In the genomic region with DNA sequence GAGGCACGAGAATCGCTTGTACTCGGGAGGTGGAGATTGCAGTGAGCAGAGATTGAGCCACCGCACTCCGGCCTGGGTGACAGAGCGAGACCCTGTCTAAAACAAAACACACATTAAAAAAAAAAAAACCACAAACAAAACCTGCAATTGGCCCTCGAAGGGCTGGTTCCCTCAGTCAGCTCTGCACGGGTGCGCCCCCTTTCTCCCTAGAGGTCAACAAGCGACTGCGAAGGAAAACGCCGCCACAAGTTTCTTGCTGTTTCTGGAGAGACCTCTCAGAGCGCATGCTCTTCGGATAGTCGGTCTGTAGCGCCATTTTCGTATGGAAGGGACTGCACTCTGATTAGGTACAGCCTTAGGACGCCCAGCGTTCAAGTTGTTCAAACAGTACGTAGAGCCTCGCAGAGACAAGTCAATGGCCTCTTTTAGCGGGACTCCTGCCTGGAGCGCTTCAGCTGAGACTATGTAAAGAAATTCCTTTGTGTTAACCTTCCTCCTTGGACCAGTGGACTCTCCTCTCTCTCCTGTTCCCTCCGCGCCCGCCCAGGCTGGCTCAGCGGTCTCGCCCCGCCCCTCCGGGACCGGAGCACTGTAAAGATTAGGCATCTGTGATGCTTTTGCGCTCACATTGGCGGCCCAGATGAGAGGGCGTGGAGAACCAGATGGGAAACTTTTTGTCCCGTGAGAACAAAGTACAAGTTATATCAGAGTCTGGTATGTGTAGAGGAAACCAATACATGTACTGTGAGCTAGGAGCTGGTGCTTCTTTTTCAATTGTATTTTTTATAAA, we compare ENCODE assay signal across 8 cellular contexts. TPM values are rescaled to one million over a fixed set of nuclear protein-coding genes. Genes with fewer than 3 reads are reported as not detected.
A peak's percentile ranks its signal among the peaks of the same experiment; 100 is the strongest.
DNase-seq lines count a peak whose midpoint lies in the region; ATAC-seq, FAIRE-seq and TF ChIP-seq lines count a peak whose summit lies in the region.

No MANE protein-coding gene starts in this region.

- no peaks in the 10 kb centered on the region for H3K9me3 ChIP-seq in mesodermal cell (ENCODE audit: control insufficient read depth, low read length)

- 2 to 3% methylated on average over 24 to 31 of the region's 36 CpGs for WGBS in mesodermal cell (ENCODE audit: insufficient coverage in 2 of 2), 2 experiments

- intact Hi-C loops in Calu3 (cut with micrococcal nuclease; ENCODE audit: unreplicated experiment): loop anchor here (5.0 kb wide), 3 partner anchors 74 to 544 kb away; no protein-coding TSS in a partner anchor

- DNase-seq in Calu3 (peak; percentile 84), HT1080 (ENCODE audit: low read depth) (peak; percentile 76), NOMO-1 treated with DMSO at 0.1 percent for 48 hours (lab: John Stamatoyannopoulos, UW; ENCODE audit: unreplicated experiment) (peak; percentile 96)
- peak; percentile 93 for DNase-seq in activated CD8-positive, alpha-beta memory T cell treated with anti-CD3 and anti-CD28 coated beads, Interleukin-2, amount 10 ng/mL, durations not matched to agents 7 days and 5 days
- DNase-seq in stimulated activated CD8-positive, alpha-beta memory T cell treated with anti-CD3 and anti-CD28 coated beads, Interleukin-15, amount 100 ng/mL, for 24 hours (ENCODE audit: low read depth): peak; percentile 65

- FAIRE-seq in endometrium (lab: Jason Lieb, UNC): peak; percentile 50

- peak; percentile 34 for TF ChIP-seq CTCF in Calu3 (IDR thresholded peaks at IDR 0.05; ENCODE audit: unreplicated experiment)

- H3K4me1 Mint-ChIP-seq in Calu3 (ENCODE audit: low read depth, unreplicated experiment): peaks cover 24% of the 10 kb centered on the region
- peaks cover 28% of the 10 kb centered on the region for H3K4me1 Mint-ChIP-seq in activated CD8-positive, alpha-beta memory T cell treated with anti-CD3 and anti-CD28 coated beads, Interleukin-2, amount 10 ng/mL, durations not matched to agents 7 days and 5 days

- peaks cover 12% of the 10 kb centered on the region for H3K4me1 ChIP-seq in mesodermal cell (ENCODE audit: control insufficient read depth, insufficient read depth, low read length, poor library complexity, severe bottlenecking)

- H3K4me3 Mint-ChIP-seq in Calu3 (ENCODE audit: low read depth, unreplicated experiment): peak overlapping the region; percentile 91
- H3K4me3 Mint-ChIP-seq in activated CD8-positive, alpha-beta memory T cell treated with anti-CD3 and anti-CD28 coated beads, Interleukin-2, amount 10 ng/mL, durations not matched to agents 7 days and 5 days: peak overlapping the region; percentile 93

- peak overlapping the region; percentile 98 for H3K27ac ChIP-seq in mesodermal cell (ENCODE audit: low read depth, low read length, severe bottlenecking)

- H3K9me3 Mint-ChIP-seq in Calu3 (ENCODE audit: low read depth, unreplicated experiment): no peaks in the 10 kb centered on the region
- no peaks in the 10 kb centered on the region for H3K9me3 Mint-ChIP-seq in activated CD8-positive, alpha-beta memory T cell treated with anti-CD3 and anti-CD28 coated beads, Interleukin-2, amount 10 ng/mL, durations not matched to agents 7 days and 5 days (ENCODE audit: low read depth)

- peak overlapping the region; percentile 92 for H3K27ac Mint-ChIP-seq in Calu3 (ENCODE audit: unreplicated experiment)
- H3K27ac Mint-ChIP-seq in activated CD8-positive, alpha-beta memory T cell treated with anti-CD3 and anti-CD28 coated beads, Interleukin-2, amount 10 ng/mL, durations not matched to agents 7 days and 5 days: peak overlapping the region; percentile 98

- H3K27me3 Mint-ChIP-seq in Calu3 (ENCODE audit: unreplicated experiment): no peaks in the 10 kb centered on the region
- no peaks in the 10 kb centered on the region for H3K27me3 Mint-ChIP-seq in activated CD8-positive, alpha-beta memory T cell treated with anti-CD3 and anti-CD28 coated beads, Interleukin-2, amount 10 ng/mL, durations not matched to agents 7 days and 5 days

- H3K36me3 Mint-ChIP-seq in Calu3 (ENCODE audit: insufficient read depth, unreplicated experiment): peaks cover 34% of the 10 kb centered on the region
- H3K36me3 Mint-ChIP-seq in activated CD8-positive, alpha-beta memory T cell treated with anti-CD3 and anti-CD28 coated beads, Interleukin-2, amount 10 ng/mL, durations not matched to agents 7 days and 5 days: peaks cover 26% of the 10 kb centered on the region

- peaks cover 6% of the 10 kb centered on the region for H3K36me3 ChIP-seq in mesodermal cell (ENCODE audit: control insufficient read depth, insufficient read depth, low read length)

- ATAC-seq in GM21367 (IDR thresholded peaks at IDR 0.05; ENCODE audit: unreplicated experiment): peak; percentile 65
- ATAC-seq in activated CD8-positive, alpha-beta memory T cell treated with anti-CD3 and anti-CD28 coated beads, Interleukin-2, amount 10 ng/mL, durations not matched to agents 7 days and 5 days: peak; percentile 77

- BruUV-seq in Calu3 (replicated peaks; lab: Mats Ljungman, UMichigan): TSS peak; percentile 91

- CTCF ChIA-PET in Calu3 (lab: Charles Lee): no interaction called here
- CTCF ChIA-PET in activated CD8-positive, alpha-beta memory T cell treated with anti-CD3 and anti-CD28 coated beads, Interleukin-2, amount 10 ng/mL, durations not matched to agents 7 days and 5 days (lab: Charles Lee): interaction anchor here (0.8 to 2.4 kb wide), 9 partner anchors 9 to 108 kb away, joined by 3 to 9 read pairs (median 3); a partner anchor contains a TSS

- H3K4me3 ChIP-seq in mesodermal cell (ENCODE audit: extremely low read depth, insufficient read depth, low read length, poor library complexity, severe bottlenecking): peak overlapping the region; percentile 83

RNA-seq across cellular contexts. Expression of a gene that starts 1.0 kb away (rescaled TPM):
- total RNA-seq in Calu3 (2022): 6.4 and 8.5 TPM in 2 replicates
- 1.8 and 2.4 TPM in 2 replicates for total RNA-seq in HT1080 (2014; rRNA removed; shearing (Covaris generic))
- polyA plus RNA-seq in HT1080 (2015; cell fraction: cytosol; rRNA removed): 1.4 and 1.6 TPM in 2 replicates
- polyA plus RNA-seq in HT1080 (2015; cell fraction: nucleus; rRNA removed): 1.9 and 2.3 TPM in 2 replicates
- 10 to 100 TPM; 34.2 to 43.1 TPM for total RNA-seq in activated CD8-positive, alpha-beta memory T cell treated with anti-CD3 and anti-CD28 coated beads, Interleukin-2, amount 10 ng/mL, durations not matched to agents 7 days and 5 days
- polyA plus RNA-seq in mesodermal cell (2013, experiment 1 of 2): 7.7 TPM
- 7.5 TPM for polyA plus RNA-seq in mesodermal cell (2013, experiment 2 of 2)

Comparison
In these comparisons a context has a peak if more than half of its experiments do, and no peak if none do; other contexts are left out.
1. Peak in every context shown above with its lines: DNase-seq, ATAC-seq, H3K4me3 ChIP-seq and H3K27ac ChIP-seq.